15 cellular contexts compared by ENCODE assay signal in the genomic region with DNA sequence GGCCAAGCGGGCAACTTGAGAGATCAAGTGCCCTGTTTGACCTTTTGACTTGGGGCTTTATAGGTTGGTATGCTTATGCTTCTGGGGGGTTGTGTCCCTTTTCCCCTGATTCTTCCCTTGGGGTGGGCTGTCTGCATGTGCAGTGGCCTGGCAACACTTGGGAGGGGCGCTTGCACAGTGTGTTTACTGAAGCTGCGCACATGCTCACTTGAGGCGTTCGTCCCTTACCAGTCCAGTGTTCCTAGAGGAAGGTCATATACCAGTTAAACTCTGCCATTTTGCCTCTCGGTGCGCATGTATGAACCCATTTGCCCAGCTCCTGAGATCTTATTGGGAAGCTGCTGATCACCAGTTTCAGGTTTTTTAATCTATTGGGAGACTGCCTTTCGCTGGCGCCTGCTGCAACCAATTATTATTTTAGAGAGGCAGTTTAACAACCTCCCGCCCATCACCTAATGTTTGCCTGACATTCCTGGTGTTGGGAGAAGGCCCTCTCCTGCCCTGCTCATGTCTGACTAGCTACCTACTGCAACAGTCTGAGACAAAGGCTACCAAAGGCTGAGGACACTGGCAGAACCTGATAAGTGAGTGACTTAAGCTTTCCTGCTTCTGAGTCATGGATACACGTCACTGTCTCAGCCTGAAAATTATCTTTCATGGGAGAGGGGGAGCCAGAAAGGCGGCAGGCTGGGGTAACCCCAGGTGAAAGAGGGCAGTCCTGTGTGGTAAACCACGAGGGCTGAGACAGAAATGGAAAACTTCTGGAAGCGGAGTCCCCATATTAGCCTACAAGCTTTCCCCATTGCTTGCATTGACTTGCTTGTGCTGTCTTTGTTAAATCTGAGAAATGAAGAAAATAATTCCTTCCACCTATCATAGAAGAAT.
DNase-seq lines count a peak whose midpoint lies in the region; ATAC-seq and TF ChIP-seq lines count a peak whose summit lies in the region.
"Had no signal": no experiment of that assay in that cellular context is flagged by ENCODE, and none has a peak within 500 bp of the region (broad histone marks: within the 10 kb centered on the region; RNA-seq: fewer than 3 reads in every experiment).

No MANE protein-coding gene starts in this region.

- no peaks in the 10 kb centered on the region for H3K27me3 ChIP-seq in Caco-2 (replicated peaks; ENCODE audit: control insufficient read depth, insufficient read depth, low read length)
- no peaks in the 10 kb centered on the region for H3K27me3 ChIP-seq in vagina
- H3K27me3 ChIP-seq: cardiac muscle cell, transverse colon had no signal

- H3K27me3 Mint-ChIP-seq in Caco-2 (ENCODE audit: insufficient read depth, unreplicated experiment) (no peaks in the 10 kb centered on the region), nephron progenitor cell (ENCODE audit: low read depth, poor library complexity) (peaks cover 2% of the 10 kb centered on the region)

- TF ChIP-seq CTCF in Caco-2 (IDR thresholded peaks at IDR 0.05; ENCODE audit: insufficient read depth in 1 of 2, low read depth in 1 of 2, low read length in 1 of 2, severe bottlenecking in 1 of 2, unreplicated experiment in 1 of 2) (no peak), nephron progenitor cell (IDR thresholded peaks at IDR 0.05) (no peak), vagina (IDR thresholded peaks at IDR 0.05) (no peak)

- H3K27ac Mint-ChIP-seq in Caco-2 (ENCODE audit: unreplicated experiment) (no peak overlapping the region), nephron progenitor cell (no peak overlapping the region)
- H3K27ac Mint-ChIP-seq: activated CD4-positive, alpha-beta memory T cell treated with anti-CD3 and anti-CD28 coated beads for 36 hours; activated T-helper 2 cell treated with anti-CD3 and anti-CD28 coated beads, Interferon-gamma antibody, Interleukin-2, Interleukin-4, amounts not matched to agents 10 μg/mL and 5 μg/mL and 100 μg/mL, durations not matched to agents 14 hours and 24 hours and 36 hours had no signal

- CTCF ChIA-PET in Caco-2 (lab: Charles Lee) = no interaction called here

- no peak overlapping the region for H3K4me3 ChIP-seq in Caco-2 (ENCODE audit: low read depth, low read length)
- no peak overlapping the region for H3K4me3 ChIP-seq in vagina
- H3K4me3 ChIP-seq: cardiac muscle cell, transverse colon had no signal

- intact Hi-C loops in Caco-2 (cut with micrococcal nuclease; ENCODE audit: unreplicated experiment) (no loop called here), vagina (cut with DNase I) (no loop called here)

- H3K36me3 ChIP-seq in Caco-2 (ENCODE audit: control insufficient read depth, insufficient read depth, low read length) (no peaks in the 10 kb centered on the region), vagina (no peaks in the 10 kb centered on the region)
- H3K36me3 ChIP-seq: cardiac muscle cell, transverse colon had no signal

- no TSS peak for BruUV-seq in Caco-2 (replicated peaks; lab: Mats Ljungman, UMichigan)

- H3K4me1 ChIP-seq in Caco-2 (no peaks in the 10 kb centered on the region), vagina (peaks cover 6% of the 10 kb centered on the region)
- H3K4me1 ChIP-seq: transverse colon had no signal

- H3K9me3 Mint-ChIP-seq in Caco-2 (ENCODE audit: unreplicated experiment) (peaks cover 25% of the 10 kb centered on the region), nephron progenitor cell (peaks cover 52% of the 10 kb centered on the region)

- H3K4me1 Mint-ChIP-seq in Caco-2 (ENCODE audit: low read depth, unreplicated experiment) = no peaks in the 10 kb centered on the region
- no peaks in the 10 kb centered on the region for H3K4me1 Mint-ChIP-seq in nephron progenitor cell

- no peak overlapping the region for H3K27ac ChIP-seq in vagina
- H3K27ac ChIP-seq: cardiac muscle cell, transverse colon had no signal

- no peak for TF ChIP-seq POLR2A in vagina (IDR thresholded peaks at IDR 0.05)

- peaks cover 27% of the 10 kb centered on the region for H3K9me3 ChIP-seq in Caco-2
- H3K9me3 ChIP-seq in vagina = peaks cover 8% of the 10 kb centered on the region
- H3K9me3 ChIP-seq: transverse colon had no signal

- H3K4me3 Mint-ChIP-seq in Caco-2 (ENCODE audit: unreplicated experiment) = no peak overlapping the region
- no peak overlapping the region for H3K4me3 Mint-ChIP-seq in nephron progenitor cell
- H3K4me3 Mint-ChIP-seq: activated CD4-positive, alpha-beta memory T cell treated with anti-CD3 and anti-CD28 coated beads for 36 hours had no signal

- ATAC-seq in HG03280 (IDR thresholded peaks at IDR 0.05; ENCODE audit: unreplicated experiment) = no peak
- ATAC-seq in GM19455 (IDR thresholded peaks at IDR 0.05; ENCODE audit: unreplicated experiment) = no peak

- POLR2A ChIA-PET in Caco-2 (lab: Charles Lee) = interaction anchor here (0.6 kb wide), 1 partner anchor 364 kb away, joined by 7 read pairs; the partner anchor contains the start of gene TMEM192

- H3K36me3 Mint-ChIP-seq in Caco-2 (ENCODE audit: insufficient read depth, unreplicated experiment) (peaks cover 5% of the 10 kb centered on the region), nephron progenitor cell (ENCODE audit: low read depth) (peaks cover 14% of the 10 kb centered on the region)

- peak; percentile 15 to 38 for DNase-seq in Caco-2
- DNase-seq in M059J (ENCODE audit: low read depth) = peak; percentile 90
- DNase-seq in dermis blood vessel endothelial cell = peak; percentile 37
- DNase-seq in non-pigmented ciliary epithelial cell (ENCODE audit: low read depth) = peak; percentile 31
- DNase-seq in nephron progenitor cell = no peak
- DNase-seq in vagina (ENCODE audit: extremely low spot score in 2 of 2) = no peak
- DNase-seq: activated CD4-positive, alpha-beta memory T cell treated with anti-CD3 and anti-CD28 coated beads for 36 hours; NCI-H2107; occipital lobe; T1000; transverse colon had no signal

Comparison
In these comparisons a context has a peak if more than half of its experiments do, and no peak if none do; other contexts are left out.
1. DNase-seq: peak in Caco-2 (2 of 2), M059J (single experiment), dermis blood vessel endothelial cell (single experiment) and non-pigmented ciliary epithelial cell (single experiment); none in nephron progenitor cell (single experiment) and vagina (0 of 2).